Comparison of ENCODE assay signal across 8 cellular contexts in the genomic region with DNA sequence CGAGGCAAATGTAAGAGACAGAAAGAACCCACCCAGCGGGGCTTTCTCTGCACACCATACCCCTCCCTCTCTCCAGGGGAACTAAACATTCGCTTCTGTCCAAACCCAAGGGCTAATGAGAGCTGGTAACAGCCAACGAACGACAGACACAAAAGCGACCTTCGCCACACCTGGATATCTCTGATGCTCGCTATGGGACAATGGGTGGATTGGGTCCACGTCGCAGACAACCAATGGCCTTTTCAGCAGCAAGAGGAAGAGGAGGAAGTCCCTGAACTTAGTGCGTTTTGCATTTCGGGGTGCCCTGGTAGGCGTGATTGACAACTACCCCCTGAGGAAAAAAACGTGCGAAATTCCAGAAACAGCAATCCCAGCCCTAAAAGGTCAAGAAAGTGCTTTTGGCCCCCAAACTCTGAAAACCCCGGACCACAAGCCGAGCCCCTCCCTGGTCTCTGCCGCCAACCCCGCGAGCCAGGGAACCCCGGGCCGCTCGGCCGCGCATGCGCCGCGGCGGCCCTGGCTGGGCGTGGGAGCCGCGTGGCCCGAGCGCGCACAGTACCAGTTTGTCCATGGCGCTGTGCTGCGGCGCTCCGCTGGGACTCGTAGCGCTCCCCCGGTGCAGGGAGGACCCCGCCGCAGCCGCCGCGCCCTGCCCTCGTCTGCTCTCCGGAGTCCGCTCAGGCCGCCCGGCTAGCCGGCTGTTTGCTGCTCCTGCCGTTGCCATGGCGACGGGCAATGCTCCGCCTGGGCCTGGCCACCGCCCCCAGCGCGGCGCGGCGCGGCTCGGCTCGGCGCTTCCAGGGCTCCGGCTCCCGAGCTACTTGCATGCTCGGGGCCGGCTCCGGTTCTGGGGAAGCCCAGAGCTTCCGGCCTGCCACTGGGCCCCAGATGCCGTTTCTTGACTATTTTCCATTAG.
DNase-seq lines count a peak whose midpoint lies in the region; ATAC-seq and TF ChIP-seq lines count a peak whose summit lies in the region.

No MANE protein-coding gene starts in this region.

- no peaks in the 10 kb centered on the region for H3K27me3 ChIP-seq in CD8-positive, alpha-beta T cell (ENCODE audit: insufficient read depth, low read length)
- H3K27me3 ChIP-seq in esophagus muscularis mucosa: no peaks in the 10 kb centered on the region

- no peak for DNase-seq in CD8-positive, alpha-beta T cell
- peak; percentile 37 for DNase-seq in GM19240 (ENCODE audit: insufficient read length, low spot score)
- peak; percentile 92 for DNase-seq in NCI-H345 (lab: John Stamatoyannopoulos, UW)
- peak; percentile 10 to 41 (median 37) for DNase-seq in activated CD8-positive, alpha-beta memory T cell treated with anti-CD3 and anti-CD28 coated beads for 48 hours (ENCODE audit: low read depth in 2 of 3, low spot score in 2 of 3)
- DNase-seq in esophagus muscularis mucosa (ENCODE audit: extremely low spot score): peak; percentile 92
- peak; percentile 80 to 90 (median 89) for DNase-seq in mucosa of descending colon

- 4% methylated on average over 28 of the region's 74 CpGs for WGBS in esophagus muscularis mucosa

- no peak overlapping the region for H3K27ac ChIP-seq in CD8-positive, alpha-beta T cell (ENCODE audit: low read depth, low read length)
- peak overlapping the region; percentile 57 to 79 (median 76) for H3K27ac ChIP-seq in esophagus muscularis mucosa (replicated peaks in 1 of 4)

- peaks cover 9% of the 10 kb centered on the region for H3K4me1 Mint-ChIP-seq in CD8-positive, alpha-beta T cell (ENCODE audit: low read depth)
- peaks cover 7% of the 10 kb centered on the region for H3K4me1 Mint-ChIP-seq in stimulated activated memory B cell treated with anti-CD40 and anti-IgM and Interleukin-4, amounts not matched to agents 10 μg/mL and 1 μg/mL and 100 μg/mL, for 72 hours

- H3K9me3 ChIP-seq in CD8-positive, alpha-beta T cell (ENCODE audit: low read length): no peaks in the 10 kb centered on the region
- H3K9me3 ChIP-seq in esophagus muscularis mucosa: no peaks in the 10 kb centered on the region
- no peaks in the 10 kb centered on the region for H3K9me3 ChIP-seq in mucosa of descending colon

- no peak for TF ChIP-seq POLR2A in esophagus muscularis mucosa (IDR thresholded peaks at IDR 0.05; ENCODE audit: low read depth)

- H3K4me3 ChIP-seq in CD8-positive, alpha-beta T cell (ENCODE audit: low read depth, low read length): peak overlapping the region; percentile 20
- H3K4me3 ChIP-seq in esophagus muscularis mucosa: peak overlapping the region; percentile 59 to 78 (median 66)
- H3K4me3 ChIP-seq in mucosa of descending colon: peak overlapping the region; percentile 6

- H3K36me3 Mint-ChIP-seq in CD8-positive, alpha-beta T cell: no peaks in the 10 kb centered on the region
- H3K36me3 Mint-ChIP-seq in stimulated activated memory B cell treated with anti-CD40 and anti-IgM and Interleukin-4, amounts not matched to agents 10 μg/mL and 1 μg/mL and 100 μg/mL, for 72 hours: no peaks in the 10 kb centered on the region

- peak; percentile 36 for ATAC-seq in CD8-positive, alpha-beta T cell
- peak; percentile 89 for ATAC-seq in HG03342 (IDR thresholded peaks at IDR 0.05; ENCODE audit: unreplicated experiment)
- peak; percentile 96 for ATAC-seq in mucosa of descending colon
- ATAC-seq in stimulated activated memory B cell treated with anti-CD40 and anti-IgM and Interleukin-4, amounts not matched to agents 10 μg/mL and 1 μg/mL and 100 μg/mL, for 72 hours: peak; percentile 96

- CTCF ChIA-PET in CD8-positive, alpha-beta T cell (lab: Charles Lee): no interaction called here

- H3K9me3 Mint-ChIP-seq in CD8-positive, alpha-beta T cell: no peaks in the 10 kb centered on the region
- H3K9me3 Mint-ChIP-seq in stimulated activated memory B cell treated with anti-CD40 and anti-IgM and Interleukin-4, amounts not matched to agents 10 μg/mL and 1 μg/mL and 100 μg/mL, for 72 hours: no peaks in the 10 kb centered on the region

- no peak overlapping the region for H3K27ac Mint-ChIP-seq in CD8-positive, alpha-beta T cell
- H3K27ac Mint-ChIP-seq in stimulated activated memory B cell treated with anti-CD40 and anti-IgM and Interleukin-4, amounts not matched to agents 10 μg/mL and 1 μg/mL and 100 μg/mL, for 72 hours: peak overlapping the region; percentile 25

- intact Hi-C loops in CD8-positive, alpha-beta T cell (cut with DNase I, micrococcal nuclease): no loop called here
- intact Hi-C loops in esophagus muscularis mucosa (cut with DNase I): no loop called here
- intact Hi-C loops in mucosa of descending colon (cut with DNase I, micrococcal nuclease): no loop called here

- peaks cover 38% of the 10 kb centered on the region for H3K27me3 Mint-ChIP-seq in CD8-positive, alpha-beta T cell (ENCODE audit: low read depth)
- H3K27me3 Mint-ChIP-seq in stimulated activated memory B cell treated with anti-CD40 and anti-IgM and Interleukin-4, amounts not matched to agents 10 μg/mL and 1 μg/mL and 100 μg/mL, for 72 hours: peaks cover 33% of the 10 kb centered on the region

- no peak for TF ChIP-seq CTCF in CD8-positive, alpha-beta T cell (IDR thresholded peaks at IDR 0.05)
- TF ChIP-seq CTCF in esophagus muscularis mucosa (IDR thresholded peaks at IDR 0.05) (peak in 2 of 3 experiments; percentile 12 to 19), mucosa of descending colon (IDR thresholded peaks at IDR 0.05) (no peak)

- no peaks in the 10 kb centered on the region for H3K36me3 ChIP-seq in CD8-positive, alpha-beta T cell (ENCODE audit: insufficient read depth, low read length)
- H3K36me3 ChIP-seq in esophagus muscularis mucosa (no peaks in the 10 kb centered on the region), mucosa of descending colon (ENCODE audit: low read depth) (no peaks in the 10 kb centered on the region)

- no peak for TF ChIP-seq EP300 in esophagus muscularis mucosa (IDR thresholded peaks at IDR 0.05)

- no peaks in the 10 kb centered on the region for H3K4me1 ChIP-seq in CD8-positive, alpha-beta T cell (ENCODE audit: insufficient read depth, low read length)
- H3K4me1 ChIP-seq in esophagus muscularis mucosa (peaks cover 13 to 31% (median 25%) of the 10 kb centered on the region in 4 donors), mucosa of descending colon (ENCODE audit: low read depth) (no peaks in the 10 kb centered on the region)

- peak overlapping the region; percentile 73 for H3K4me3 Mint-ChIP-seq in CD8-positive, alpha-beta T cell
- peak overlapping the region; percentile 79 for H3K4me3 Mint-ChIP-seq in stimulated activated memory B cell treated with anti-CD40 and anti-IgM and Interleukin-4, amounts not matched to agents 10 μg/mL and 1 μg/mL and 100 μg/mL, for 72 hours

- POLR2A ChIA-PET in CD8-positive, alpha-beta T cell (lab: Charles Lee): no interaction called here

Comparison
In these comparisons a context has a peak if more than half of its experiments do, and no peak if none do; other contexts are left out.
1. ATAC-seq: peak in every context shown above with its lines; median percentile 96 in mucosa of descending colon; 96 in stimulated activated memory B cell treated with anti-CD40 and anti-IgM and Interleukin-4, amounts not matched to agents 10 μg/mL and 1 μg/mL and 100 μg/mL, for 72 hours; 89 in HG03342; 36 in CD8-positive, alpha-beta T cell.
2. DNase-seq: peak in GM19240 (single experiment), NCI-H345 (single experiment), activated CD8-positive, alpha-beta memory T cell treated with anti-CD3 and anti-CD28 coated beads for 48 hours (3 of 3), esophagus muscularis mucosa (single experiment) and mucosa of descending colon (3 of 3); none in CD8-positive, alpha-beta T cell (0 of 7).
3. H3K4me3 ChIP-seq: peak in every context shown above with its lines; median percentile 66 in esophagus muscularis mucosa; 20 in CD8-positive, alpha-beta T cell; 6 in mucosa of descending colon.
4. CTCF ChIP-seq: peak in esophagus muscularis mucosa (2 of 3); none in CD8-positive, alpha-beta T cell (single experiment) and mucosa of descending colon (single experiment).